Comparison of ENCODE assay signal across 9 cellular contexts in genomic region chr3:193842029-193842782, GRCh38.
DNase-seq lines count a peak whose midpoint lies in the region; ATAC-seq and TF ChIP-seq lines count a peak whose summit lies in the region.
"Had no signal": no experiment of that assay in that cellular context is flagged by ENCODE, and none has a peak within 500 bp of the region (broad histone marks: within the 10 kb centered on the region; RNA-seq: fewer than 3 reads in every experiment).

No MANE protein-coding gene starts in this region.

- DNase-seq in upper lobe of right lung (peak; percentile 67), gastrocnemius medialis (no peak), NCI-H1048 (lab: John Stamatoyannopoulos, UW) (no peak), COLO829 (ENCODE audit: low spot score) (no peak), dedifferentiated amniotic fluid mesenchymal stem cell (ENCODE audit: extremely low spot score) (no peak)
- DNase-seq: left cardiac atrium had no signal

- H3K4me3 ChIP-seq in duodenal mucosa (ENCODE audit: low read depth in 1 of 2, low read length in 2 of 2) (peak overlapping the region; percentile 25 to 33), upper lobe of right lung (peak overlapping the region; percentile 14), gastrocnemius medialis (no peak overlapping the region)

- no peak overlapping the region for H3K9ac ChIP-seq in duodenal mucosa (ENCODE audit: low read depth in 1 of 2, low read length in 2 of 2)

- no peaks in the 10 kb centered on the region for H3K36me3 ChIP-seq in duodenal mucosa (ENCODE audit: control insufficient read depth in 1 of 2, insufficient read depth in 2 of 2, low read length in 2 of 2)
- no peaks in the 10 kb centered on the region for H3K36me3 ChIP-seq in upper lobe of right lung
- H3K36me3 ChIP-seq in gastrocnemius medialis = no peaks in the 10 kb centered on the region

- in situ Hi-C loops in gastrocnemius medialis (cut with MboI; ENCODE audit: low sequenced_read_pairs in 4 of 4) = no loop called here

- H3K9me3 ChIP-seq in duodenal mucosa (ENCODE audit: control insufficient read depth in 1 of 2, low read length in 2 of 2) (no peaks in the 10 kb centered on the region), upper lobe of right lung (no peaks in the 10 kb centered on the region), gastrocnemius medialis (no peaks in the 10 kb centered on the region)

- ATAC-seq in GM19438 (IDR thresholded peaks at IDR 0.05; ENCODE audit: low read depth, unreplicated experiment) = peak; percentile 57
- ATAC-seq in HG03432 (IDR thresholded peaks at IDR 0.05; ENCODE audit: unreplicated experiment) = peak; percentile 61
- peak; percentile 63 for ATAC-seq in upper lobe of right lung
- ATAC-seq in gastrocnemius medialis = no peak

- TF ChIP-seq CTCF in upper lobe of right lung (IDR thresholded peaks at IDR 0.05) (no peak), gastrocnemius medialis (IDR thresholded peaks at IDR 0.05 in 4 of 5, conservative IDR thresholded peaks at IDR 0.05 in 1 of 5) (no peak)

- no peaks in the 10 kb centered on the region for H3K27me3 ChIP-seq in duodenal mucosa (ENCODE audit: control insufficient read depth in 1 of 2, insufficient read depth in 2 of 2, low read length in 2 of 2)
- no peaks in the 10 kb centered on the region for H3K27me3 ChIP-seq in upper lobe of right lung
- H3K27me3 ChIP-seq in gastrocnemius medialis = no peaks in the 10 kb centered on the region

- H3K4me1 ChIP-seq in duodenal mucosa (ENCODE audit: control insufficient read depth in 1 of 2, insufficient read depth in 2 of 2, low read length in 2 of 2) = peaks cover 39 to 64% of the 10 kb centered on the region in 2 donors
- peaks cover 4% of the 10 kb centered on the region for H3K4me1 ChIP-seq in upper lobe of right lung
- H3K4me1 ChIP-seq in gastrocnemius medialis = no peaks in the 10 kb centered on the region

- H3K27ac ChIP-seq in duodenal mucosa (ENCODE audit: low read depth, low read length) (no peak overlapping the region), upper lobe of right lung (peak overlapping the region; percentile 65), gastrocnemius medialis (no peak overlapping the region)

- TF ChIP-seq POLR2A in gastrocnemius medialis (IDR thresholded peaks at IDR 0.05) = no peak

- intact Hi-C loops in upper lobe of right lung (cut with DNase I) (no loop called here), gastrocnemius medialis (cut with DNase I; ENCODE audit: low total_unique reads) (no loop called here)

Comparison
In these comparisons a context has a peak if more than half of its experiments do, and no peak if none do; other contexts are left out.
1. ATAC-seq: peak in GM19438 (single experiment), HG03432 (single experiment) and upper lobe of right lung (single experiment); none in gastrocnemius medialis (0 of 2).
2. H3K4me3 ChIP-seq: peak in duodenal mucosa (2 of 2) and upper lobe of right lung (single experiment); none in gastrocnemius medialis (0 of 4).